Comparison of ENCODE assay signal across 9 cellular contexts in the genomic region with DNA sequence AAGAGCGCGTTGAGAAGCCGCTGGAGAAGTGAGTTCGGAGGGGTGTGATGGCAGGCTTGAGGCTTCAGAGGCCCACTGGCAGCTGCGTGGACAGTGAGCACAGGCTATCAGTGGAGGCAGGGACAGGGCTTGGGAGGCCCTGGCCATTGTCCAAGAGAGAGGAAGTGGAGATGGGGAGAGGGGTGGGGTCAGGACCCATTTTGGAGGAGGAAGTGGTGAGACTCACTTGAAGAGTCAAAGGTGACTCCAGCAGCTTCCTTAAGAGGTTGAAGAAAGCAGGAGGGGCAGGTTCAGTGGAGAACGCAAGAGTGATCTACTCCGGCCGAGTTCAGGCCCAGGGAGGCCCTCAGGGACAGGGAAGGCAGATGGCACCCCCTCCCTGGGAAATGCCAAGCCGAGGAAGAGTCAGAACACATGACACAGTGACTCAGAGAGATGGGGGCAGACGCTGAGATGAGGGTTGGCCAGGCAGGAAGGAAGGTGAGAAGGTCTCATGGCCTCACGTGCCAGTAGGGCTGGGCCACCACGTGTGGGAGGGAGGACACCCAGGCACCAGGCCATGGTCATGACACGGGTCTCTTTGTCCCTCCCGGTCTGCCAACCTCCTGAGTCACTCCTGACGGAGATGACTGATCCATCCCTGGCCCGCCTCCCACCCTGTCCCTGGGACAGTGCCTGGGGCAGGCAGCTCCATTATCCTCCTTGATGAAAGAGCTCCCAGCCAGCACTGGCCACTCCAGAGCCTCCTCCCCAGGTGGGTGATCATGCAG. TPM values are rescaled to one million over a fixed set of nuclear protein-coding genes. Genes with fewer than 3 reads are reported as not detected.
A peak's percentile ranks its signal among the peaks of the same experiment; 100 is the strongest.
DNase-seq lines count a peak whose midpoint lies in the region; ATAC-seq, FAIRE-seq and TF ChIP-seq lines count a peak whose summit lies in the region.
"Had no signal": no experiment of that assay in that cellular context is flagged by ENCODE, and none has a peak within 500 bp of the region (broad histone marks: within the 10 kb centered on the region; RNA-seq: fewer than 3 reads in every experiment).

No MANE protein-coding gene starts in this region.

- no peaks in the 10 kb centered on the region for H3K4me1 ChIP-seq in prostate gland (replicated peaks)

- no peaks in the 10 kb centered on the region for H3K36me3 ChIP-seq in prostate gland

- TF ChIP-seq POLR2A in H54 (IDR thresholded peaks at IDR 0.05; ENCODE audit: low read depth, low read length) (no peak), prostate gland (IDR thresholded peaks at IDR 0.05) (no peak)

- FAIRE-seq in H54 (lab: Jason Lieb, UNC): peak; percentile 93

- no peaks in the 10 kb centered on the region for H3K27me3 ChIP-seq in prostate gland (replicated peaks; ENCODE audit: insufficient read depth)

- no peak overlapping the region for H3K27ac ChIP-seq in prostate gland

- H3K4me3 ChIP-seq in prostate gland: no peak overlapping the region

- DNase-seq in H54 (ENCODE audit: insufficient read length, low spot score) (peak; percentile 97), foreskin melanocyte (peak; percentile 86), prostate gland (ENCODE audit: low spot score) (peak; percentile 6)

- intact Hi-C loops in prostate gland (cut with DNase I): no loop called here

- no peaks in the 10 kb centered on the region for H3K9me3 ChIP-seq in prostate gland

- ATAC-seq in SK-N-SH treated with all-trans-retinoic acid at 6 μM for 48 hours (peak; percentile 50), GM18517 (IDR thresholded peaks at IDR 0.05; ENCODE audit: unreplicated experiment) (no peak), HG03025 (IDR thresholded peaks at IDR 0.05; ENCODE audit: low FRiP score, unreplicated experiment) (no peak), HG02885 (IDR thresholded peaks at IDR 0.05; ENCODE audit: poor library complexity, unreplicated experiment) (no peak), HG03135 (IDR thresholded peaks at IDR 0.05; ENCODE audit: unreplicated experiment) (no peak)
- ATAC-seq: T-cell had no signal

- 56% methylated on average over 14 of the region's 16 CpGs for WGBS in prostate gland

- TF ChIP-seq CTCF in prostate gland (IDR thresholded peaks at IDR 0.05): no peak

TF ChIP-seq in SK-N-SH treated with all-trans-retinoic acid at 6 μM for 48 hours, 23 proteins besides CTCF, POLR2A, EP300 and RAD21:
- TF ChIP-seq, protein P1, sequence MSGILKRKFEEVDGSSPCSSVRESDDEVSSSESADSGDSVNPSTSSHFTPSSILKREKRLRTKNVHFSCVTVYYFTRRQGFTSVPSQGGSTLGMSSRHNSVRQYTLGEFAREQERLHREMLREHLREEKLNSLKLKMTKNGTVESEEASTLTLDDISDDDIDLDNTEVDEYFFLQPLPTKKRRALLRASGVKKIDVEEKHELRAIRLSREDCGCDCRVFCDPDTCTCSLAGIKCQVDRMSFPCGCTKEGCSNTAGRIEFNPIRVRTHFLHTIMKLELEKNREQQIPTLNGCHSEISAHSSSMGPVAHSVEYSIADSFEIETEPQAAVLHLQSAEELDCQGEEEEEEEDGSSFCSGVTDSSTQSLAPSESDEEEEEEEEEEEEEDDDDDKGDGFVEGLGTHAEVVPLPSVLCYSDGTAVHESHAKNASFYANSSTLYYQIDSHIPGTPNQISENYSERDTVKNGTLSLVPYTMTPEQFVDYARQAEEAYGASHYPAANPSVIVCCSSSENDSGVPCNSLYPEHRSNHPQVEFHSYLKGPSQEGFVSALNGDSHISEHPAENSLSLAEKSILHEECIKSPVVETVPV (CRISPR knock-in tag; IDR thresholded peaks at IDR 0.05): no peak
- TF ChIP-seq SNAI2 (CRISPR knock-in tag; IDR thresholded peaks at IDR 0.05): no peak
- TF ChIP-seq ZC3H10 (CRISPR knock-in tag; IDR thresholded peaks at IDR 0.05): no peak
- no peak for TF ChIP-seq ZFP30 (CRISPR knock-in tag; IDR thresholded peaks at IDR 0.05)
- no peak for TF ChIP-seq BACH2 (CRISPR knock-in tag; IDR thresholded peaks at IDR 0.05; ENCODE audit: borderline replicate concordance)
- TF ChIP-seq GLIS3 (CRISPR knock-in tag; IDR thresholded peaks at IDR 0.05): no peak
- no peak for TF ChIP-seq RARB (CRISPR knock-in tag; IDR thresholded peaks at IDR 0.05)
- TF ChIP-seq, protein P2, sequence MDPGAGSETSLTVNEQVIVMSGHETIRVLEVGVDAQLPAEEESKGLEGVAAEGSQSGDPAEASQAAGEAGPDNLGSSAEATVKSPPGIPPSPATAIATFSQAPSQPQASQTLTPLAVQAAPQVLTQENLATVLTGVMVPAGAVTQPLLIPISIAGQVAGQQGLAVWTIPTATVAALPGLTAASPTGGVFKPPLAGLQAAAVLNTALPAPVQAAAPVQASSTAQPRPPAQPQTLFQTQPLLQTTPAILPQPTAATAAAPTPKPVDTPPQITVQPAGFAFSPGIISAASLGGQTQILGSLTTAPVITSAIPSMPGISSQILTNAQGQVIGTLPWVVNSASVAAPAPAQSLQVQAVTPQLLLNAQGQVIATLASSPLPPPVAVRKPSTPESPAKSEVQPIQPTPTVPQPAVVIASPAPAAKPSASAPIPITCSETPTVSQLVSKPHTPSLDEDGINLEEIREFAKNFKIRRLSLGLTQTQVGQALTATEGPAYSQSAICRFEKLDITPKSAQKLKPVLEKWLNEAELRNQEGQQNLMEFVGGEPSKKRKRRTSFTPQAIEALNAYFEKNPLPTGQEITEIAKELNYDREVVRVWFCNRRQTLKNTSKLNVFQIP (CRISPR knock-in tag; IDR thresholded peaks at IDR 0.05; ENCODE audit: borderline replicate concordance, low read depth): no peak
TF ChIP-seq in SK-N-SH treated with all-trans-retinoic acid at 6 μM for 48 hours: peak in this region for 0.

RNA-seq across cellular contexts. Expression of a gene that starts 10.1 kb away (rescaled TPM):
- 10 to 100 TPM in 1 of 2 donors, not detected in 1; 14.0 TPM for total RNA-seq in prostate gland

RNA-seq across cellular contexts. Expression of a gene that starts 26.9 kb away (rescaled TPM):
- total RNA-seq in prostate gland: 10 to 100 TPM in 1 of 2 donors, not detected in 1; 13.9 TPM

RNA-seq across cellular contexts. Expression of a gene that starts 28.8 kb away (rescaled TPM):
- under 1 TPM in 1 of 2 donors, not detected in 1; 0.28 TPM for total RNA-seq in prostate gland

RNA-seq across cellular contexts. Expression of a gene that starts 36.5 kb away (rescaled TPM):
- 1 to 10 TPM; 2.0 to 2.2 TPM for total RNA-seq in prostate gland

RNA-seq across cellular contexts. Expression of a gene that starts 39.4 kb away (rescaled TPM):
- total RNA-seq in prostate gland: 1 to 10 TPM in 1 of 2 donors, not detected in 1; 1.6 TPM

Comparison
In these comparisons a context has a peak if more than half of its experiments do, and no peak if none do; other contexts are left out.
1. DNase-seq: peak in every context shown above with its lines; median percentile 97 in H54; 86 in foreskin melanocyte; 6 in prostate gland.